In the genomic region with DNA sequence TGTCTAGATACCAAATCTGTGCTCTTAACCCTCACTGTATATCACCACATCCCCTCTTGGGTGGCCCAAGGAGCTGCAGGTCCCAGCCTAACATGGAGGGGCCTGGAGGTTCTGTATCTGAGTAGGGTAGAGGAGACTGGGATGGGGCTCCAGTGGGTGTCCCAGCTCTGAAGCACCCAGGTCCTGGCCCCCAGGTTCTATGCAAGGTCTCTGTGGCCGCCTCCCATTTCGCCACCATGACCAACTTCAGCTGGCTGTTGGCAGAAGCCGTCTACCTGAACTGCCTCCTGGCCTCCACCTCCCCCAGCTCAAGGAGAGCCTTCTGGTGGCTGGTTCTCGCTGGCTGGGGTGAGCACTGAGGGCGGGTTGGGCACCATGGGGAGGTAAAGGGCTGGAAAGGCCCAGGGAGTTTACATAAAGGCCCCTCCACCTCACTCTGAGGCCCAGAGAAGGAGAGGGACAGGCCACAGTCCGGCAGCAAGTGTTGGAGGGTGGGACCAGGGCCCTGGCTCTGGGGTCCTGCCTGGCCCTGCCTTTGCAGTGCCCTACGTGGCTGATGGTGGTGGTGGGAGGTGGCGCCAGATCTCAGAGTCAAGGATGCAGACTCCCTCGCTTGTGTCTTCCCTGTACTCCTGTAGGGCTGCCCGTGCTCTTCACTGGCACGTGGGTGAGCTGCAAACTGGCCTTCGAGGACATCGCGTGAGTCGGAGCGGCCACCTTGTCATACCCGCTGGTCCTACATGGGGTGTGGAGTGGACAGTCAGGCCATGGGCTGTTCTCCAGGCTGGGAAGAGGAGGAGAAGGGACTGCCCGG, we compare ENCODE assay signal across 4 cellular contexts.
TF ChIP-seq lines count a peak whose summit lies in the region.

No MANE protein-coding gene starts in this region.

TF ChIP-seq in SK-N-SH, 30 proteins besides CTCF, POLR2A, EP300 and RAD21:
- TF ChIP-seq, protein P1, sequence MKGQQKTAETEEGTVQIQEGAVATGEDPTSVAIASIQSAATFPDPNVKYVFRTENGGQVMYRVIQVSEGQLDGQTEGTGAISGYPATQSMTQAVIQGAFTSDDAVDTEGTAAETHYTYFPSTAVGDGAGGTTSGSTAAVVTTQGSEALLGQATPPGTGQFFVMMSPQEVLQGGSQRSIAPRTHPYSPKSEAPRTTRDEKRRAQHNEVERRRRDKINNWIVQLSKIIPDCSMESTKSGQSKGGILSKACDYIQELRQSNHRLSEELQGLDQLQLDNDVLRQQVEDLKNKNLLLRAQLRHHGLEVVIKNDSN (IDR thresholded peaks at IDR 0.05; ENCODE audit: borderline replicate concordance, low read depth), result no peak
- TF ChIP-seq RXRA (IDR thresholded peaks at IDR 0.05; ENCODE audit: borderline replicate concordance, low read depth) (no peak), FOSL2 (IDR thresholded peaks at IDR 0.05; ENCODE audit: borderline replicate concordance, low read depth) (no peak), NRF1 (IDR thresholded peaks at IDR 0.05; ENCODE audit: low read depth, low read length) (no peak), NFIC (IDR thresholded peaks at IDR 0.05; ENCODE audit: borderline replicate concordance) (no peak), FOXM1 (IDR thresholded peaks at IDR 0.05; ENCODE audit: low read depth) (no peak), MEF2A (IDR thresholded peaks at IDR 0.05; ENCODE audit: borderline replicate concordance, low read depth) (no peak)

TF ChIP-seq in SK-N-SH treated with all-trans-retinoic acid at 6 μM for 48 hours, 23 proteins besides CTCF, POLR2A, EP300 and RAD21:
- TF ChIP-seq ESRRG (CRISPR knock-in tag; IDR thresholded peaks at IDR 0.05), result no peak
- TF ChIP-seq, protein P2, sequence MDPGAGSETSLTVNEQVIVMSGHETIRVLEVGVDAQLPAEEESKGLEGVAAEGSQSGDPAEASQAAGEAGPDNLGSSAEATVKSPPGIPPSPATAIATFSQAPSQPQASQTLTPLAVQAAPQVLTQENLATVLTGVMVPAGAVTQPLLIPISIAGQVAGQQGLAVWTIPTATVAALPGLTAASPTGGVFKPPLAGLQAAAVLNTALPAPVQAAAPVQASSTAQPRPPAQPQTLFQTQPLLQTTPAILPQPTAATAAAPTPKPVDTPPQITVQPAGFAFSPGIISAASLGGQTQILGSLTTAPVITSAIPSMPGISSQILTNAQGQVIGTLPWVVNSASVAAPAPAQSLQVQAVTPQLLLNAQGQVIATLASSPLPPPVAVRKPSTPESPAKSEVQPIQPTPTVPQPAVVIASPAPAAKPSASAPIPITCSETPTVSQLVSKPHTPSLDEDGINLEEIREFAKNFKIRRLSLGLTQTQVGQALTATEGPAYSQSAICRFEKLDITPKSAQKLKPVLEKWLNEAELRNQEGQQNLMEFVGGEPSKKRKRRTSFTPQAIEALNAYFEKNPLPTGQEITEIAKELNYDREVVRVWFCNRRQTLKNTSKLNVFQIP (CRISPR knock-in tag; IDR thresholded peaks at IDR 0.05; ENCODE audit: borderline replicate concordance, low read depth), result no peak
- TF ChIP-seq ZC3H10 (CRISPR knock-in tag; IDR thresholded peaks at IDR 0.05), result no peak
- TF ChIP-seq, protein P3, sequence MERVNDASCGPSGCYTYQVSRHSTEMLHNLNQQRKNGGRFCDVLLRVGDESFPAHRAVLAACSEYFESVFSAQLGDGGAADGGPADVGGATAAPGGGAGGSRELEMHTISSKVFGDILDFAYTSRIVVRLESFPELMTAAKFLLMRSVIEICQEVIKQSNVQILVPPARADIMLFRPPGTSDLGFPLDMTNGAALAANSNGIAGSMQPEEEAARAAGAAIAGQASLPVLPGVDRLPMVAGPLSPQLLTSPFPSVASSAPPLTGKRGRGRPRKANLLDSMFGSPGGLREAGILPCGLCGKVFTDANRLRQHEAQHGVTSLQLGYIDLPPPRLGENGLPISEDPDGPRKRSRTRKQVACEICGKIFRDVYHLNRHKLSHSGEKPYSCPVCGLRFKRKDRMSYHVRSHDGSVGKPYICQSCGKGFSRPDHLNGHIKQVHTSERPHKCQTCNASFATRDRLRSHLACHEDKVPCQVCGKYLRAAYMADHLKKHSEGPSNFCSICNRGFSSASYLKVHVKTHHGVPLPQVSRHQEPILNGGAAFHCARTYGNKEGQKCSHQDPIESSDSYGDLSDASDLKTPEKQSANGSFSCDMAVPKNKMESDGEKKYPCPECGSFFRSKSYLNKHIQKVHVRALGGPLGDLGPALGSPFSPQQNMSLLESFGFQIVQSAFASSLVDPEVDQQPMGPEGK (CRISPR knock-in tag; IDR thresholded peaks at IDR 0.05; ENCODE audit: borderline replicate concordance), result no peak
- TF ChIP-seq, protein P4, sequence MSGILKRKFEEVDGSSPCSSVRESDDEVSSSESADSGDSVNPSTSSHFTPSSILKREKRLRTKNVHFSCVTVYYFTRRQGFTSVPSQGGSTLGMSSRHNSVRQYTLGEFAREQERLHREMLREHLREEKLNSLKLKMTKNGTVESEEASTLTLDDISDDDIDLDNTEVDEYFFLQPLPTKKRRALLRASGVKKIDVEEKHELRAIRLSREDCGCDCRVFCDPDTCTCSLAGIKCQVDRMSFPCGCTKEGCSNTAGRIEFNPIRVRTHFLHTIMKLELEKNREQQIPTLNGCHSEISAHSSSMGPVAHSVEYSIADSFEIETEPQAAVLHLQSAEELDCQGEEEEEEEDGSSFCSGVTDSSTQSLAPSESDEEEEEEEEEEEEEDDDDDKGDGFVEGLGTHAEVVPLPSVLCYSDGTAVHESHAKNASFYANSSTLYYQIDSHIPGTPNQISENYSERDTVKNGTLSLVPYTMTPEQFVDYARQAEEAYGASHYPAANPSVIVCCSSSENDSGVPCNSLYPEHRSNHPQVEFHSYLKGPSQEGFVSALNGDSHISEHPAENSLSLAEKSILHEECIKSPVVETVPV (CRISPR knock-in tag; IDR thresholded peaks at IDR 0.05), result no peak
- TF ChIP-seq GLIS3 (CRISPR knock-in tag; IDR thresholded peaks at IDR 0.05), result no peak
- no peak for TF ChIP-seq RARB (CRISPR knock-in tag; IDR thresholded peaks at IDR 0.05)

TF ChIP-seq in GM23338, 12 proteins besides CTCF, POLR2A, EP300 and RAD21 (continues in another document):
- TF ChIP-seq STAT1 (IDR thresholded peaks at IDR 0.05; ENCODE audit: unreplicated experiment) (no peak), EZH2 (IDR thresholded peaks at IDR 0.05; ENCODE audit: low read depth, unreplicated experiment) (no peak), JUNB (IDR thresholded peaks at IDR 0.05; ENCODE audit: unreplicated experiment) (no peak), ZNF114 (CRISPR knock-in tag; IDR thresholded peaks at IDR 0.05) (no peak)
- TF ChIP-seq, protein P5, sequence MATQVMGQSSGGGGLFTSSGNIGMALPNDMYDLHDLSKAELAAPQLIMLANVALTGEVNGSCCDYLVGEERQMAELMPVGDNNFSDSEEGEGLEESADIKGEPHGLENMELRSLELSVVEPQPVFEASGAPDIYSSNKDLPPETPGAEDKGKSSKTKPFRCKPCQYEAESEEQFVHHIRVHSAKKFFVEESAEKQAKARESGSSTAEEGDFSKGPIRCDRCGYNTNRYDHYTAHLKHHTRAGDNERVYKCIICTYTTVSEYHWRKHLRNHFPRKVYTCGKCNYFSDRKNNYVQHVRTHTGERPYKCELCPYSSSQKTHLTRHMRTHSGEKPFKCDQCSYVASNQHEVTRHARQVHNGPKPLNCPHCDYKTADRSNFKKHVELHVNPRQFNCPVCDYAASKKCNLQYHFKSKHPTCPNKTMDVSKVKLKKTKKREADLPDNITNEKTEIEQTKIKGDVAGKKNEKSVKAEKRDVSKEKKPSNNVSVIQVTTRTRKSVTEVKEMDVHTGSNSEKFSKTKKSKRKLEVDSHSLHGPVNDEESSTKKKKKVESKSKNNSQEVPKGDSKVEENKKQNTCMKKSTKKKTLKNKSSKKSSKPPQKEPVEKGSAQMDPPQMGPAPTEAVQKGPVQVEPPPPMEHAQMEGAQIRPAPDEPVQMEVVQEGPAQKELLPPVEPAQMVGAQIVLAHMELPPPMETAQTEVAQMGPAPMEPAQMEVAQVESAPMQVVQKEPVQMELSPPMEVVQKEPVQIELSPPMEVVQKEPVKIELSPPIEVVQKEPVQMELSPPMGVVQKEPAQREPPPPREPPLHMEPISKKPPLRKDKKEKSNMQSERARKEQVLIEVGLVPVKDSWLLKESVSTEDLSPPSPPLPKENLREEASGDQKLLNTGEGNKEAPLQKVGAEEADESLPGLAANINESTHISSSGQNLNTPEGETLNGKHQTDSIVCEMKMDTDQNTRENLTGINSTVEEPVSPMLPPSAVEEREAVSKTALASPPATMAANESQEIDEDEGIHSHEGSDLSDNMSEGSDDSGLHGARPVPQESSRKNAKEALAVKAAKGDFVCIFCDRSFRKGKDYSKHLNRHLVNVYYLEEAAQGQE (IDR thresholded peaks at IDR 0.05; ENCODE audit: unreplicated experiment), result no peak
- TF ChIP-seq, protein P6, sequence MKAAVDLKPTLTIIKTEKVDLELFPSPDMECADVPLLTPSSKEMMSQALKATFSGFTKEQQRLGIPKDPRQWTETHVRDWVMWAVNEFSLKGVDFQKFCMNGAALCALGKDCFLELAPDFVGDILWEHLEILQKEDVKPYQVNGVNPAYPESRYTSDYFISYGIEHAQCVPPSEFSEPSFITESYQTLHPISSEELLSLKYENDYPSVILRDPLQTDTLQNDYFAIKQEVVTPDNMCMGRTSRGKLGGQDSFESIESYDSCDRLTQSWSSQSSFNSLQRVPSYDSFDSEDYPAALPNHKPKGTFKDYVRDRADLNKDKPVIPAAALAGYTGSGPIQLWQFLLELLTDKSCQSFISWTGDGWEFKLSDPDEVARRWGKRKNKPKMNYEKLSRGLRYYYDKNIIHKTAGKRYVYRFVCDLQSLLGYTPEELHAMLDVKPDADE (IDR thresholded peaks at IDR 0.05), result no peak

TF ChIP-seq in GM12878, 131 proteins besides CTCF, POLR2A, EP300 and RAD21:
- TF ChIP-seq, protein P7, sequence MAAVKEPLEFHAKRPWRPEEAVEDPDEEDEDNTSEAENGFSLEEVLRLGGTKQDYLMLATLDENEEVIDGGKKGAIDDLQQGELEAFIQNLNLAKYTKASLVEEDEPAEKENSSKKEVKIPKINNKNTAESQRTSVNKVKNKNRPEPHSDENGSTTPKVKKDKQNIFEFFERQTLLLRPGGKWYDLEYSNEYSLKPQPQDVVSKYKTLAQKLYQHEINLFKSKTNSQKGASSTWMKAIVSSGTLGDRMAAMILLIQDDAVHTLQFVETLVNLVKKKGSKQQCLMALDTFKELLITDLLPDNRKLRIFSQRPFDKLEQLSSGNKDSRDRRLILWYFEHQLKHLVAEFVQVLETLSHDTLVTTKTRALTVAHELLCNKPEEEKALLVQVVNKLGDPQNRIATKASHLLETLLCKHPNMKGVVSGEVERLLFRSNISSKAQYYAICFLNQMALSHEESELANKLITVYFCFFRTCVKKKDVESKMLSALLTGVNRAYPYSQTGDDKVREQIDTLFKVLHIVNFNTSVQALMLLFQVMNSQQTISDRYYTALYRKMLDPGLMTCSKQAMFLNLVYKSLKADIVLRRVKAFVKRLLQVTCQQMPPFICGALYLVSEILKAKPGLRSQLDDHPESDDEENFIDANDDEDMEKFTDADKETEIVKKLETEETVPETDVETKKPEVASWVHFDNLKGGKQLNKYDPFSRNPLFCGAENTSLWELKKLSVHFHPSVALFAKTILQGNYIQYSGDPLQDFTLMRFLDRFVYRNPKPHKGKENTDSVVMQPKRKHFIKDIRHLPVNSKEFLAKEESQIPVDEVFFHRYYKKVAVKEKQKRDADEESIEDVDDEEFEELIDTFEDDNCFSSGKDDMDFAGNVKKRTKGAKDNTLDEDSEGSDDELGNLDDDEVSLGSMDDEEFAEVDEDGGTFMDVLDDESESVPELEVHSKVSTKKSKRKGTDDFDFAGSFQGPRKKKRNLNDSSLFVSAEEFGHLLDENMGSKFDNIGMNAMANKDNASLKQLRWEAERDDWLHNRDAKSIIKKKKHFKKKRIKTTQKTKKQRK (IDR thresholded peaks at IDR 0.05; ENCODE audit: low read depth, low read length), result no peak
- TF ChIP-seq, protein P8, sequence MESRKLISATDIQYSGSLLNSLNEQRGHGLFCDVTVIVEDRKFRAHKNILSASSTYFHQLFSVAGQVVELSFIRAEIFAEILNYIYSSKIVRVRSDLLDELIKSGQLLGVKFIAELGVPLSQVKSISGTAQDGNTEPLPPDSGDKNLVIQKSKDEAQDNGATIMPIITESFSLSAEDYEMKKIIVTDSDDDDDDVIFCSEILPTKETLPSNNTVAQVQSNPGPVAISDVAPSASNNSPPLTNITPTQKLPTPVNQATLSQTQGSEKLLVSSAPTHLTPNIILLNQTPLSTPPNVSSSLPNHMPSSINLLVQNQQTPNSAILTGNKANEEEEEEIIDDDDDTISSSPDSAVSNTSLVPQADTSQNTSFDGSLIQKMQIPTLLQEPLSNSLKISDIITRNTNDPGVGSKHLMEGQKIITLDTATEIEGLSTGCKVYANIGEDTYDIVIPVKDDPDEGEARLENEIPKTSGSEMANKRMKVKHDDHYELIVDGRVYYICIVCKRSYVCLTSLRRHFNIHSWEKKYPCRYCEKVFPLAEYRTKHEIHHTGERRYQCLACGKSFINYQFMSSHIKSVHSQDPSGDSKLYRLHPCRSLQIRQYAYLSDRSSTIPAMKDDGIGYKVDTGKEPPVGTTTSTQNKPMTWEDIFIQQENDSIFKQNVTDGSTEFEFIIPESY (IDR thresholded peaks at IDR 0.05), result no peak
- TF ChIP-seq EZH2 (IDR thresholded peaks at IDR 0.05; ENCODE audit: borderline replicate concordance, control insufficient read depth, low read depth, low read length), result no peak
- TF ChIP-seq SREBF2 (IDR thresholded peaks at IDR 0.05; ENCODE audit: low read length), result no peak
- TF ChIP-seq, protein P9, sequence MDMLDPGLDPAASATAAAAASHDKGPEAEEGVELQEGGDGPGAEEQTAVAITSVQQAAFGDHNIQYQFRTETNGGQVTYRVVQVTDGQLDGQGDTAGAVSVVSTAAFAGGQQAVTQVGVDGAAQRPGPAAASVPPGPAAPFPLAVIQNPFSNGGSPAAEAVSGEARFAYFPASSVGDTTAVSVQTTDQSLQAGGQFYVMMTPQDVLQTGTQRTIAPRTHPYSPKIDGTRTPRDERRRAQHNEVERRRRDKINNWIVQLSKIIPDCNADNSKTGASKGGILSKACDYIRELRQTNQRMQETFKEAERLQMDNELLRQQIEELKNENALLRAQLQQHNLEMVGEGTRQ (IDR thresholded peaks at IDR 0.05; ENCODE audit: borderline replicate concordance, low read depth, low read length), result no peak
- no peak for TF ChIP-seq NFXL1 (IDR thresholded peaks at IDR 0.05; ENCODE audit: borderline replicate concordance)
TF ChIP-seq in GM12878: peak in this region for 0.
